ENCODE assay signal across 35 cellular contexts in genomic region chr15:92152983-92153382, GRCh38.
"Had no signal": no experiment of that assay in that cellular context is flagged by ENCODE, and none has a peak within 500 bp of the region (broad histone marks: within the 10 kb centered on the region; RNA-seq: fewer than 3 reads in every experiment).

No MANE protein-coding gene starts in this region.

- H3K27me3 ChIP-seq: MG63 had no signal

- H3K9me3 ChIP-seq: MG63 had no signal

- DNase-seq: Karpas-422, Kasumi-1, KBM-7, KG1, MG63, MM.1S, MV-4-11, NCI-H1048, NCI-H1092, NCI-H1092 treated with DMSO at 0.1 percent for 48 hours, NCI-H1105, NCI-H1105 treated with DMSO at 0.1 percent for 48 hours, NCI-H1417, NCI-H1417 treated with DMSO at 0.1 percent for 48 hours, NCI-H1436, NCI-H1436 treated with DMSO at 0.1 percent for 48 hours, NCI-H146, NCI-H1694, NCI-H1694 treated with DMSO at 0.1 percent for 48 hours, NCI-H187, NCI-H187 treated with DMSO at 0.1 percent for 48 hours, NCI-H1930, NCI-H2029, NCI-H2029 treated with DMSO at 0.1 percent for 48 hours, NCI-H2081, NCI-H2081 treated with DMSO at 0.1 percent for 48 hours, NCI-H2107, NCI-H2171, NCI-H2171 treated with DMSO at 0.1 percent for 48 hours, NCI-H2227 treated with DMSO at 0.1 percent for 48 hours, NCI-H226, NCI-H345, NCI-H446, NCI-H446 treated with DMSO at 0.1 percent for 48 hours had no signal

- H3K4me3 ChIP-seq: MG63 had no signal

- H3K9ac ChIP-seq: KMS-11 had no signal

- H3K4me2 ChIP-seq: KMS-11 had no signal

- H3K27ac ChIP-seq: KMS-11 had no signal
